8 cellular contexts compared by ENCODE assay signal in genomic region chr2:676647-677055, GRCh38. TPM values are rescaled to one million over a fixed set of nuclear protein-coding genes. Genes with fewer than 3 reads are reported as not detected.
A peak's percentile ranks its signal among the peaks of the same experiment; 100 is the strongest.
DNase-seq lines count a peak whose midpoint lies in the region; ATAC-seq and TF ChIP-seq lines count a peak whose summit lies in the region.

No MANE protein-coding gene starts in this region.

- TF ChIP-seq CTCF in endothelial cell (IDR thresholded peaks at IDR 0.05; ENCODE audit: unreplicated experiment): no peak

- peaks cover 0 to 38% of the 10 kb centered on the region in 2 donors for H3K36me3 Mint-ChIP-seq in CD4-positive, alpha-beta memory T cell
- peaks cover 7% of the 10 kb centered on the region for H3K36me3 Mint-ChIP-seq in endothelial cell (ENCODE audit: low read depth, unreplicated experiment)

- POLR2A ChIA-PET in CD4-positive, alpha-beta memory T cell (lab: Charles Lee; ENCODE audit: partially characterized antibody): interaction anchor here (0.6 to 2.0 kb wide), 6 partner anchors 9 to 630 kb away, joined by 4 to 8 read pairs (median 5); no protein-coding TSS in a partner anchor

- peaks cover 29 to 45% (median 35%) of the 10 kb centered on the region in 4 donors for H3K4me1 Mint-ChIP-seq in CD4-positive, alpha-beta memory T cell
- peaks cover 54% of the 10 kb centered on the region for H3K4me1 Mint-ChIP-seq in endothelial cell (ENCODE audit: unreplicated experiment)

- peak overlapping the region; percentile 90 to 99 (median 95) for H3K27ac Mint-ChIP-seq in CD4-positive, alpha-beta memory T cell
- H3K27ac Mint-ChIP-seq in endothelial cell (ENCODE audit: unreplicated experiment): no peak overlapping the region

- peaks cover 0 to 4% (median 0%) of the 10 kb centered on the region in 8 donors for H3K9me3 Mint-ChIP-seq in CD4-positive, alpha-beta memory T cell
- no peaks in the 10 kb centered on the region for H3K9me3 Mint-ChIP-seq in endothelial cell (ENCODE audit: unreplicated experiment)

- intact Hi-C loops in CD4-positive, alpha-beta memory T cell (cut with micrococcal nuclease): loop anchor here (1.0 to 2.0 kb wide), 3 partner anchors 238 to 412 kb away; partner anchors contain the start of genes ACP1 and SH3YL1

- peak overlapping the region; percentile 29 to 80 for H3K4me3 ChIP-seq in CD4-positive, alpha-beta memory T cell (ENCODE audit: low read length in 2 of 2)
- peak overlapping the region; percentile 51 for H3K4me3 ChIP-seq in mesodermal cell (ENCODE audit: extremely low read depth, insufficient read depth, low read length, poor library complexity, severe bottlenecking)

- no peak for DNase-seq in CD4-positive, alpha-beta memory T cell
- peak; percentile 98 for DNase-seq in NCI-H460 (ENCODE audit: extremely low read depth, low read depth)
- DNase-seq in activated CD4-positive, CD25-positive, alpha-beta regulatory T cell treated with anti-CD3 and anti-CD28 coated beads, Interleukin-2, amount 50 U/mL, for 72 hours: peak; percentile 99
- DNase-seq in endothelial cell (ENCODE audit: low spot score): peak; percentile 99
- peak; percentile 97 for DNase-seq in stimulated activated CD8-positive, alpha-beta memory T cell treated with anti-CD3 and anti-CD28 coated beads, Interleukin-4, amount 100 ng/mL, for 48 hours

- H3K9me3 ChIP-seq in CD4-positive, alpha-beta memory T cell (ENCODE audit: control insufficient read depth in 1 of 2, low read length in 2 of 2): no peaks in the 10 kb centered on the region
- no peaks in the 10 kb centered on the region for H3K9me3 ChIP-seq in mesodermal cell (ENCODE audit: control insufficient read depth, low read length)

- 0% methylated on average over 20 to 35 of the region's 46 CpGs for WGBS in mesodermal cell (ENCODE audit: insufficient coverage in 2 of 2), 2 experiments

- H3K27me3 Mint-ChIP-seq in CD4-positive, alpha-beta memory T cell: no peaks in the 10 kb centered on the region
- peaks cover 11% of the 10 kb centered on the region for H3K27me3 Mint-ChIP-seq in endothelial cell (ENCODE audit: unreplicated experiment)

- peaks cover 12% of the 10 kb centered on the region for H3K36me3 ChIP-seq in CD4-positive, alpha-beta memory T cell (ENCODE audit: insufficient read depth, low read length)
- peaks cover 16% of the 10 kb centered on the region for H3K36me3 ChIP-seq in mesodermal cell (ENCODE audit: control insufficient read depth, insufficient read depth, low read length)

- H3K27me3 ChIP-seq in CD4-positive, alpha-beta memory T cell (ENCODE audit: insufficient read depth, low read length): no peaks in the 10 kb centered on the region

- ATAC-seq in GM19372 (IDR thresholded peaks at IDR 0.05; ENCODE audit: low read depth, unreplicated experiment) (peak; percentile 76), HG03460 (IDR thresholded peaks at IDR 0.05; ENCODE audit: unreplicated experiment) (peak; percentile 81)

- H3K4me1 ChIP-seq in CD4-positive, alpha-beta memory T cell (ENCODE audit: insufficient read depth, low read length): peaks cover 25% of the 10 kb centered on the region
- peaks cover 14% of the 10 kb centered on the region for H3K4me1 ChIP-seq in mesodermal cell (ENCODE audit: control insufficient read depth, insufficient read depth, low read length, poor library complexity, severe bottlenecking)

- peak overlapping the region; percentile 88 to 96 (median 93) for H3K4me3 Mint-ChIP-seq in CD4-positive, alpha-beta memory T cell
- peak overlapping the region; percentile 87 for H3K4me3 Mint-ChIP-seq in endothelial cell (ENCODE audit: unreplicated experiment)

- CTCF ChIA-PET in CD4-positive, alpha-beta memory T cell (lab: Charles Lee; ENCODE audit: partially characterized antibody): no interaction called here

- H3K27ac ChIP-seq in CD4-positive, alpha-beta memory T cell (ENCODE audit: low read depth, low read length): peak overlapping the region; percentile 97
- peak overlapping the region; percentile 100 for H3K27ac ChIP-seq in mesodermal cell (ENCODE audit: low read depth, low read length, severe bottlenecking)

RNA-seq across cellular contexts. Expression of gene TMEM18, which starts 0.6 kb away (rescaled TPM):
- total RNA-seq in CD4-positive, alpha-beta memory T cell: 10 to 100 TPM; 26.2 to 28.1 TPM
- polyA plus RNA-seq in CD4-positive, alpha-beta memory T cell: 10 to 100 TPM; 20.0 to 23.5 TPM
- total RNA-seq in NCI-H460 (2014; rRNA removed; shearing (Covaris generic)): 28.6 and 40.3 TPM in 2 replicates
- polyA plus RNA-seq in NCI-H460 (2014; cell fraction: nucleus; rRNA removed): 35.6 and 37.7 TPM in 2 replicates
- total RNA-seq in endothelial cell (ENCODE audit: unreplicated experiment): 26.3 TPM
- polyA plus RNA-seq in mesodermal cell (2013, experiment 1 of 2): 17.4 TPM
- 16.1 TPM for polyA plus RNA-seq in mesodermal cell (2013, experiment 2 of 2)

Comparison
In these comparisons a context has a peak if more than half of its experiments do, and no peak if none do; other contexts are left out.
1. DNase-seq: peak in NCI-H460 (single experiment), activated CD4-positive, CD25-positive, alpha-beta regulatory T cell treated with anti-CD3 and anti-CD28 coated beads, Interleukin-2, amount 50 U/mL, for 72 hours (single experiment), endothelial cell (single experiment) and stimulated activated CD8-positive, alpha-beta memory T cell treated with anti-CD3 and anti-CD28 coated beads, Interleukin-4, amount 100 ng/mL, for 48 hours (single experiment); none in CD4-positive, alpha-beta memory T cell (0 of 5).